19 cellular contexts compared by ENCODE assay signal in genomic region chr12:103635419-103635818, GRCh38. TPM values are rescaled to one million over a fixed set of nuclear protein-coding genes. Genes with fewer than 3 reads are reported as not detected.
DNase-seq lines count a peak whose midpoint lies in the region; ATAC-seq, FAIRE-seq and TF ChIP-seq lines count a peak whose summit lies in the region.
"Had no signal": no experiment of that assay in that cellular context is flagged by ENCODE, and none has a peak within 500 bp of the region (broad histone marks: within the 10 kb centered on the region; RNA-seq: fewer than 3 reads in every experiment).

No MANE protein-coding gene starts in this region.

- in situ Hi-C loops in HepG2 (cut with HindIII; ENCODE audit: extremely low pct_ligation_motif_present, low pct_unique_long_range_greater_than_20kb): no loop called here
- in situ Hi-C loops in Panc1 (cut with HindIII; ENCODE audit: low pct_unique_long_range_greater_than_20kb, low sequenced_read_pairs): no loop called here

- TF ChIP-seq CTCF in right lobe of liver (IDR thresholded peaks at IDR 0.05) (no peak), HepG2 (CRISPR knock-in tag; IDR thresholded peaks at IDR 0.05) (no peak), Panc1 (IDR thresholded peaks at IDR 0.05) (no peak)

- H3K27ac ChIP-seq in right lobe of liver (no peak overlapping the region), HepG2 (ENCODE audit: extremely low read length, insufficient read depth, low read length) (no peak overlapping the region), Panc1 (ENCODE audit: low read length) (no peak overlapping the region)
- H3K27ac ChIP-seq: 22Rv1, BLaER1 had no signal

- H3K36me3 ChIP-seq in right lobe of liver (no peaks in the 10 kb centered on the region), HepG2 (replicated peaks in 1 of 2; ENCODE audit: control insufficient read depth in 1 of 2, insufficient read depth in 2 of 2, low read length in 2 of 2) (no peaks in the 10 kb centered on the region), Panc1 (ENCODE audit: control insufficient read depth, insufficient read depth, low read length) (no peaks in the 10 kb centered on the region)
- H3K36me3 ChIP-seq: BLaER1 had no signal

- no peak overlapping the region for H2AFZ ChIP-seq in HepG2 (ENCODE audit: low read length)

- ATAC-seq in right lobe of liver (peak in 3 of 4 donors; percentile 26 to 27 (median 26)), HepG2 (no peak; the same call in 2 of the 3 replicates), Panc1 (peak; percentile 59), left lobe of liver (peak; percentile 16), HG03097 (IDR thresholded peaks at IDR 0.05; ENCODE audit: low FRiP score, unreplicated experiment) (no peak), HG02759 (IDR thresholded peaks at IDR 0.05; ENCODE audit: unreplicated experiment) (no peak), GM21825 (IDR thresholded peaks at IDR 0.05; ENCODE audit: unreplicated experiment) (no peak)
- ATAC-seq: CD8-positive, alpha-beta T cell; GM12878 had no signal

- no peaks in the 10 kb centered on the region for H3K9me3 ChIP-seq in right lobe of liver
- no peaks in the 10 kb centered on the region for H3K9me3 ChIP-seq in HepG2 (ENCODE audit: low read length)
- H3K9me3 ChIP-seq in Panc1 (ENCODE audit: control insufficient read depth, insufficient read depth, low read depth, low read length): no peaks in the 10 kb centered on the region

- DNase-seq in right lobe of liver: no peak
- DNase-seq in HepG2 (ENCODE audit: low spot score): no peak
- DNase-seq in Panc1 (ENCODE audit: low read depth, low spot score): no peak
- no peak for DNase-seq in left lobe of liver (ENCODE audit: low spot score)
- DNase-seq: Calu3; CD8-positive, alpha-beta T cell; DMS79 treated with DMSO at 0.1 percent for 48 hours; GF-D8; H9 had no signal

- 79% methylated on average over 2 of the region's 4 CpGs for WGBS in right lobe of liver (ENCODE audit: insufficient coverage, low coverage, low lambda C conversion rate, missing lambda C conversion rate)
- WGBS in HepG2 (ENCODE audit: low lambda C conversion rate): 77% methylated on average over 3 of the region's 4 CpGs

- H3K27me3 ChIP-seq in right lobe of liver (no peaks in the 10 kb centered on the region), HepG2 (ENCODE audit: control insufficient read depth in 1 of 2, insufficient read depth in 2 of 2, low read length in 2 of 2) (peaks cover 2 to 9% of the 10 kb centered on the region in 2 experiments; a peak in 1 of 5 replicates), Panc1 (ENCODE audit: control insufficient read depth, insufficient read depth, low read length) (no peaks in the 10 kb centered on the region)
- H3K27me3 ChIP-seq: BLaER1 had no signal

- H3K4me1 ChIP-seq in right lobe of liver (no peaks in the 10 kb centered on the region), HepG2 (ENCODE audit: insufficient read depth, low read length) (no peaks in the 10 kb centered on the region), Panc1 (ENCODE audit: control insufficient read depth, insufficient read depth, low read length) (no peaks in the 10 kb centered on the region)
- H3K4me1 ChIP-seq: BLaER1 had no signal

- CTCF ChIA-PET in HepG2 (lab: Yijun Ruan, JAX; ENCODE audit: low intra/inter-chr PET ratio, low total read pairs) (no interaction called here), Panc1 (lab: Charles Lee) (no interaction called here)

- no peak for FAIRE-seq in HepG2 (lab: Jason Lieb, UNC)
- FAIRE-seq: GM12878, H1 had no signal

- H4K20me1 ChIP-seq in HepG2 (ENCODE audit: insufficient read depth, low read length): no peaks in the 10 kb centered on the region
- H4K20me1 ChIP-seq: BLaER1 had no signal

- H3K79me2 ChIP-seq in HepG2 (ENCODE audit: insufficient read depth, low read length): no peaks in the 10 kb centered on the region

- TF ChIP-seq POLR2A in right lobe of liver (IDR thresholded peaks at IDR 0.05) (no peak), HepG2 (IDR thresholded peaks at IDR 0.05; ENCODE audit: insufficient read depth in 1 of 2, low read depth in 2 of 2, low read length in 2 of 2) (no peak)

- H3K4me3 ChIP-seq in right lobe of liver: no peak overlapping the region
- no peak overlapping the region for H3K4me3 ChIP-seq in HepG2 (replicated peaks in 1 of 3; ENCODE audit: insufficient read depth in 1 of 3, low read depth in 2 of 3, low read length in 3 of 3)
- no peak overlapping the region for H3K4me3 ChIP-seq in Panc1 (ENCODE audit: low read depth in 2 of 2, low read length in 2 of 2)
- H3K4me3 ChIP-seq: BLaER1, GM12878 had no signal

- H3K9ac ChIP-seq in HepG2 (ENCODE audit: insufficient read depth, low read depth, low read length): no peak overlapping the region
- H3K9ac ChIP-seq: BLaER1 had no signal

- BruUV-seq in HepG2 (replicated peaks; lab: Mats Ljungman, UMichigan) (no TSS peak), Panc1 (replicated peaks; lab: Mats Ljungman, UMichigan) (no TSS peak)

- H3K4me2 ChIP-seq in HepG2 (ENCODE audit: low read depth, low read length): no peak overlapping the region
- H3K4me2 ChIP-seq: BLaER1 had no signal

- POLR2A ChIA-PET in HepG2 (lab: Yijun Ruan, JAX) (no interaction called here), Panc1 (lab: Charles Lee) (no interaction called here)

- intact Hi-C loops in right lobe of liver (cut with DNase I): no loop called here
- intact Hi-C loops in HepG2 (cut with micrococcal nuclease; ENCODE audit: unreplicated experiment): no loop called here
- intact Hi-C loops in Panc1 (cut with micrococcal nuclease; ENCODE audit: unreplicated experiment): no loop called here

- no peak for TF ChIP-seq RAD21 in HepG2 (CRISPR knock-in tag; IDR thresholded peaks at IDR 0.05)

- TF ChIP-seq EP300 in HepG2 (IDR thresholded peaks at IDR 0.05; ENCODE audit: low read depth in 2 of 2, low read length in 2 of 2) (no peak), HepG2 (CRISPR knock-in tag; IDR thresholded peaks at IDR 0.05; ENCODE audit: borderline replicate concordance) (no peak)

TF ChIP-seq in HepG2, 621 proteins besides CTCF, POLR2A, EP300 and RAD21:
- TF ChIP-seq ZMYM2 (CRISPR knock-in tag; IDR thresholded peaks at IDR 0.05): no peak
- TF ChIP-seq ZNF615 (CRISPR knock-in tag; IDR thresholded peaks at IDR 0.05; ENCODE audit: borderline replicate concordance): no peak

RNA-seq across cellular contexts. Expression of gene STAB2, which starts 48.3 kb away (rescaled TPM):
- total RNA-seq in right lobe of liver: 10 to 100 TPM in 4 of 6 experiments, 1 to 10 TPM in 2; 5.5 to 32.2 (median 18.5) TPM
- not detected in 2 replicates for total RNA-seq in HepG2 (2016; rRNA removed; fragmentation: Illumina TruSeq; extraction: Trizol)
- not detected in 2 replicates for total RNA-seq in HepG2 (2016; cell fraction: cytosol; rRNA removed; fragmentation: Illumina TruSeq; extraction: Trizol; ENCODE audit: low read depth)
- not detected in 2 replicates for total RNA-seq in HepG2 (2016; cell fraction: insoluble cytoplasmic fraction; rRNA removed; fragmentation: Illumina TruSeq; extraction: Trizol)
- total RNA-seq in HepG2 (2016; cell fraction: membrane; rRNA removed; fragmentation: Illumina TruSeq; extraction: Trizol): not detected in 2 replicates
- total RNA-seq in HepG2 (2016; cell fraction: nucleus; rRNA removed; fragmentation: Illumina TruSeq; extraction: Trizol): not detected in 2 replicates
- polyA plus RNA-seq in HepG2 (2011; rRNA removed): not detected in 2 replicates
- not detected in 2 replicates for polyA plus RNA-seq in HepG2 (2011; cell fraction: cytosol; rRNA removed)
- polyA plus RNA-seq in HepG2 (2011; cell fraction: nucleus; rRNA removed): not detected in 2 replicates
- polyA plus RNA-seq in HepG2 (2012): 0.52 TPM in 1 of 2 replicates, not detected in the other
- polyA plus RNA-seq in HepG2 (2016; cell fraction: cytosol; fragmentation: Illumina TruSeq; extraction: Trizol; ENCODE audit: low read depth): not detected in 2 replicates
- not detected in 2 replicates for polyA plus RNA-seq in HepG2 (2016; cell fraction: insoluble cytoplasmic fraction; fragmentation: Illumina TruSeq; extraction: Trizol; ENCODE audit: low read depth)
- not detected in 2 replicates for polyA plus RNA-seq in HepG2 (2016; cell fraction: membrane; fragmentation: Illumina TruSeq; extraction: Trizol; ENCODE audit: low read depth)
- polyA plus RNA-seq in HepG2 (2016; cell fraction: nucleus; fragmentation: Illumina TruSeq; extraction: Trizol; ENCODE audit: insufficient read depth, low read depth): not detected in 2 replicates
- not detected in 2 replicates for polyA minus RNA-seq in HepG2 (2011; rRNA and poly(A)+ RNA removed; ENCODE audit: low replicate concordance)
- not detected in 2 replicates for polyA minus RNA-seq in HepG2 (2011; cell fraction: cytosol; rRNA and poly(A)+ RNA removed)
- not detected in 2 replicates for polyA minus RNA-seq in HepG2 (2011; cell fraction: nucleus; rRNA and poly(A)+ RNA removed)
- not detected for total RNA-seq in Panc1 (2021; ENCODE audit: unreplicated experiment)
- polyA plus RNA-seq in Panc1 (2012; ENCODE audit: insufficient read length): not detected
- 15.1 TPM for total RNA-seq in left lobe of liver
- total RNA-seq: A673; Calu3; CD8-positive, alpha-beta T cell; GM12878; H1 had no signal
- polyA plus RNA-seq: AG04450, CD14-positive monocyte, H1 had no signal

Comparison
In these comparisons a context has a peak if more than half of its experiments do, and no peak if none do; other contexts are left out.
1. ATAC-seq: peak in right lobe of liver (3 of 4), Panc1 (single experiment) and left lobe of liver (single experiment); none in HepG2 (single experiment), HG03097 (single experiment), HG02759 (single experiment) and GM21825 (single experiment).